ENCODE assay signal across 10 cellular contexts in the genomic region with DNA sequence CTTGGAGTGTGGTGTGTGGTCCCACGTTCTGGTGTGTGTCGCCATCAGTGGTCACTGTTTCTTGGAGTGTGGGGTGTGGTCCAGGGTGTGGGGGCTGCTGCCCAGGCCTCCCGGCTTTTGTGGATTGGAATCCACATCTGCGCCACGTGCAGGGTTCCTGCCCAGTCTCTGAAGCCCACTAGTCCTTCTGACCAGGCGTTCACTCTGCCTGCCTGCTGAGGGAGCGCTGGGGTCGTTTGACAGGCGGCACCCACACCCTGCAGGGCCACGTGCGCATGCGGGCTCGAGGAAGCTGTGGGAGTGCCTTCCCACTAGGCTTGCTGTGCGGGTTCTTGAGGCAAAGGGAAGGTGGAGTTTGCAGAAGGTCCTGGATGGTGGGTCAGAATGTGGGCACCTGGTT. TPM values are rescaled to one million over a fixed set of nuclear protein-coding genes. Genes with fewer than 3 reads are reported as not detected.
DNase-seq lines count a peak whose midpoint lies in the region; ATAC-seq and TF ChIP-seq lines count a peak whose summit lies in the region.
"Had no signal": no experiment of that assay in that cellular context is flagged by ENCODE, and none has a peak within 500 bp of the region (broad histone marks: within the 10 kb centered on the region; RNA-seq: fewer than 3 reads in every experiment).

No MANE protein-coding gene starts in this region.

- H3K27me3 Mint-ChIP-seq in T-helper 1 cell treated with Interleukin-12 subunit alpha and Interleukin-12 subunit beta and Interleukin-4 antibody, amounts not matched to agents 30 μg/mL and 1 μg/mL, for 36 hours (ENCODE audit: low read depth), result peaks cover 4% of the 10 kb centered on the region
- peaks cover under 1% of the 10 kb centered on the region for H3K27me3 Mint-ChIP-seq in activated CD8-positive, alpha-beta T cell treated with anti-CD3 and anti-CD28 coated beads, Interleukin-2, amount 10 ng/mL, durations not matched to agents 7 days and 5 days (ENCODE audit: low read depth)

- H3K9me3 Mint-ChIP-seq in T-helper 1 cell treated with Interleukin-12 subunit alpha and Interleukin-12 subunit beta and Interleukin-4 antibody, amounts not matched to agents 30 μg/mL and 1 μg/mL, for 36 hours, result peaks cover 12% of the 10 kb centered on the region
- peaks cover 24% of the 10 kb centered on the region for H3K9me3 Mint-ChIP-seq in activated CD8-positive, alpha-beta T cell treated with anti-CD3 and anti-CD28 coated beads, Interleukin-2, amount 10 ng/mL, durations not matched to agents 7 days and 5 days (ENCODE audit: insufficient read depth)

- no peaks in the 10 kb centered on the region for H3K36me3 ChIP-seq in right lobe of liver
- H3K36me3 ChIP-seq: breast epithelium had no signal

- peaks cover 20% of the 10 kb centered on the region for H3K36me3 Mint-ChIP-seq in T-helper 1 cell treated with Interleukin-12 subunit alpha and Interleukin-12 subunit beta and Interleukin-4 antibody, amounts not matched to agents 30 μg/mL and 1 μg/mL, for 36 hours (ENCODE audit: low read depth)
- peaks cover 50% of the 10 kb centered on the region for H3K36me3 Mint-ChIP-seq in activated CD8-positive, alpha-beta T cell treated with anti-CD3 and anti-CD28 coated beads, Interleukin-2, amount 10 ng/mL, durations not matched to agents 7 days and 5 days (ENCODE audit: low read depth)

- peaks cover 0 to 46% (median 20%) of the 10 kb centered on the region in 4 donors for H3K4me1 ChIP-seq in right lobe of liver
- H3K4me1 ChIP-seq: breast epithelium had no signal

- H3K4me1 Mint-ChIP-seq in T-helper 1 cell treated with Interleukin-12 subunit alpha and Interleukin-12 subunit beta and Interleukin-4 antibody, amounts not matched to agents 30 μg/mL and 1 μg/mL, for 36 hours (ENCODE audit: low read depth), result peaks cover 39% of the 10 kb centered on the region
- peaks cover 51% of the 10 kb centered on the region for H3K4me1 Mint-ChIP-seq in activated CD8-positive, alpha-beta T cell treated with anti-CD3 and anti-CD28 coated beads, Interleukin-2, amount 10 ng/mL, durations not matched to agents 7 days and 5 days (ENCODE audit: low read depth)

- H3K27ac ChIP-seq in right lobe of liver, result peak overlapping the region; percentile 28 to 93 (median 33)
- H3K27ac ChIP-seq: breast epithelium had no signal

- no peak for TF ChIP-seq POLR2A in right lobe of liver (IDR thresholded peaks at IDR 0.05)

- H3K9me3 ChIP-seq in right lobe of liver, result no peaks in the 10 kb centered on the region
- H3K9me3 ChIP-seq: breast epithelium had no signal

- DNase-seq in T-helper 1 cell (no peak), right lobe of liver (no peak), retina (no peak), activated gamma-delta T cell treated with Interleukin-2 at 50 U/mL for 16 hours (no peak), NCI-H146 (lab: John Stamatoyannopoulos, UW) (no peak)
- no peak for DNase-seq in activated CD8-positive, alpha-beta T cell treated with anti-CD3 and anti-CD28 coated beads, Interleukin-2, amount 10 ng/mL, durations not matched to agents 7 days and 5 days
- DNase-seq in stimulated activated CD8-positive, alpha-beta memory T cell treated with anti-CD3 and anti-CD28 coated beads, Interleukin-4, amount 100 ng/mL, for 48 hours, result peak; percentile 32
- DNase-seq: kidney glomerular epithelial cell had no signal

- CTCF ChIA-PET in activated CD8-positive, alpha-beta T cell treated with anti-CD3 and anti-CD28 coated beads, Interleukin-2, amount 10 ng/mL, durations not matched to agents 7 days and 5 days (lab: Charles Lee), result no interaction called here

- H3K27me3 ChIP-seq in right lobe of liver, result no peaks in the 10 kb centered on the region
- H3K27me3 ChIP-seq: breast epithelium had no signal

- H3K4me3 ChIP-seq in right lobe of liver, result no peak overlapping the region
- H3K4me3 ChIP-seq: breast epithelium had no signal

- H3K27ac Mint-ChIP-seq in T-helper 1 cell treated with Interleukin-12 subunit alpha and Interleukin-12 subunit beta and Interleukin-4 antibody, amounts not matched to agents 30 μg/mL and 1 μg/mL, for 36 hours, result peak overlapping the region; percentile 84
- H3K27ac Mint-ChIP-seq in activated CD8-positive, alpha-beta T cell treated with anti-CD3 and anti-CD28 coated beads, Interleukin-2, amount 10 ng/mL, durations not matched to agents 7 days and 5 days, result peak overlapping the region; percentile 81

- peak; percentile 24 for ATAC-seq in activated CD8-positive, alpha-beta T cell treated with anti-CD3 and anti-CD28 coated beads, Interleukin-2, amount 10 ng/mL, durations not matched to agents 7 days and 5 days
- no peak for ATAC-seq in right lobe of liver

- intact Hi-C loops in right lobe of liver (cut with DNase I), result no loop called here

- H3K4me3 Mint-ChIP-seq in T-helper 1 cell treated with Interleukin-12 subunit alpha and Interleukin-12 subunit beta and Interleukin-4 antibody, amounts not matched to agents 30 μg/mL and 1 μg/mL, for 36 hours, result peak overlapping the region; percentile 57
- peak overlapping the region; percentile 26 for H3K4me3 Mint-ChIP-seq in activated CD8-positive, alpha-beta T cell treated with anti-CD3 and anti-CD28 coated beads, Interleukin-2, amount 10 ng/mL, durations not matched to agents 7 days and 5 days

- POLR2A ChIA-PET in activated CD8-positive, alpha-beta T cell treated with anti-CD3 and anti-CD28 coated beads, Interleukin-2, amount 10 ng/mL, durations not matched to agents 7 days and 5 days (lab: Charles Lee), result no interaction called here

- no peak for TF ChIP-seq CTCF in right lobe of liver (IDR thresholded peaks at IDR 0.05)

- 73% methylated on average over 3 of the region's 14 CpGs for WGBS in right lobe of liver (ENCODE audit: insufficient coverage, low coverage, low lambda C conversion rate, missing lambda C conversion rate)

RNA-seq across cellular contexts. Expression of gene INPP5A, which starts 51.4 kb away (rescaled TPM):
- total RNA-seq in activated CD8-positive, alpha-beta T cell treated with anti-CD3 and anti-CD28 coated beads, Interleukin-2, amount 10 ng/mL, durations not matched to agents 7 days and 5 days, result 1 to 10 TPM; 9.9 TPM
- total RNA-seq in right lobe of liver, result 10 to 100 TPM; 12.5 to 24.6 (median 16.9) TPM
